In genomic region chr12:11812558-11813421, GRCh38 we compare ENCODE assay signal across 8 cellular contexts.
DNase-seq lines count a peak whose midpoint lies in the region; ATAC-seq and TF ChIP-seq lines count a peak whose summit lies in the region.

No MANE protein-coding gene starts in this region.

- H3K4me3 ChIP-seq in BLaER1 treated with 17β-estradiol and CSF1 and Interleukin-3, amounts not matched to agents 10 nM and 100 nM = peak overlapping the region; percentile 40 to 65 (median 52)

- peak overlapping the region; percentile 75 to 99 (median 95) for H3K4me2 ChIP-seq in BLaER1 treated with 17β-estradiol and CSF1 and Interleukin-3, amounts not matched to agents 10 nM and 100 nM

- TF ChIP-seq CTCF in RWPE1 (conservative IDR thresholded peaks at IDR 0.05; ENCODE audit: low read depth) = no peak
- no peak for TF ChIP-seq CTCF in endothelial cell (IDR thresholded peaks at IDR 0.05; ENCODE audit: unreplicated experiment)

- ATAC-seq in GM18907 (IDR thresholded peaks at IDR 0.05; ENCODE audit: unreplicated experiment) (peak; percentile 58), HG03342 (IDR thresholded peaks at IDR 0.05; ENCODE audit: unreplicated experiment) (peak; percentile 76), naive B cell (ENCODE audit: low read depth in 2 of 2) (peak; percentile 88)

- H3K27me3 ChIP-seq in BLaER1 treated with 17β-estradiol and CSF1 and Interleukin-3, amounts not matched to agents 10 nM and 100 nM = no peaks in the 10 kb centered on the region

- H3K9me3 Mint-ChIP-seq in endothelial cell (ENCODE audit: unreplicated experiment) (no peaks in the 10 kb centered on the region), naive B cell (no peaks in the 10 kb centered on the region)

- H3K4me1 Mint-ChIP-seq in endothelial cell (ENCODE audit: unreplicated experiment) = peaks cover 75% of the 10 kb centered on the region
- peaks cover 47 to 59% (median 49%) of the 10 kb centered on the region in 3 donors for H3K4me1 Mint-ChIP-seq in naive B cell

- H3K4me3 Mint-ChIP-seq in endothelial cell (ENCODE audit: unreplicated experiment) (peak overlapping the region; percentile 63), naive B cell (peak overlapping the region; percentile 62 to 90 (median 80))

- peaks cover 0 to 11% (median 0%) of the 10 kb centered on the region in 11 experiments; a peak in 4 of 22 replicates for H4K20me1 ChIP-seq in BLaER1 treated with 17β-estradiol and CSF1 and Interleukin-3, amounts not matched to agents 10 nM and 100 nM

- DNase-seq in RWPE1 (ENCODE audit: low spot score) (no peak), endothelial cell (ENCODE audit: low spot score) (peak; percentile 52), naive B cell (peak; percentile 41), cerebellum (ENCODE audit: low spot score) (no peak), KG1 (lab: John Stamatoyannopoulos, UW) (no peak)

- H3K9ac ChIP-seq in BLaER1 treated with 17β-estradiol and CSF1 and Interleukin-3, amounts not matched to agents 10 nM and 100 nM = peak overlapping the region; percentile 74 to 84 (median 81)

- POLR2A ChIA-PET in RWPE1 (lab: Yijun Ruan, JAX; ENCODE audit: low non-redundant PET) = no interaction called here

- no peaks in the 10 kb centered on the region; a peak in 1 of 22 replicates for H3K9me3 ChIP-seq in BLaER1 treated with 17β-estradiol and CSF1 and Interleukin-3, amounts not matched to agents 10 nM and 100 nM (replicated peaks in 1 of 11)

- H3K4me1 ChIP-seq in BLaER1 treated with 17β-estradiol and CSF1 and Interleukin-3, amounts not matched to agents 10 nM and 100 nM = peaks cover 55 to 95% (median 69%) of the 10 kb centered on the region in 10 experiments

- H3K27me3 Mint-ChIP-seq in endothelial cell (ENCODE audit: unreplicated experiment) = peaks cover 3% of the 10 kb centered on the region
- no peaks in the 10 kb centered on the region for H3K27me3 Mint-ChIP-seq in naive B cell

- peak overlapping the region; percentile 72 to 91 (median 87) for H3K27ac ChIP-seq in BLaER1 treated with 17β-estradiol and CSF1 and Interleukin-3, amounts not matched to agents 10 nM and 100 nM
- 0 out of 2 replicates have a peak overlapping the region, but pooled peaks have one; percentile 8 for H3K27ac ChIP-seq in RWPE1

- H3K36me3 Mint-ChIP-seq in endothelial cell (ENCODE audit: low read depth, unreplicated experiment) (peaks cover 14% of the 10 kb centered on the region), naive B cell (no peaks in the 10 kb centered on the region)

- CTCF ChIA-PET in RWPE1 (lab: Yijun Ruan, JAX) = no interaction called here

- H3K36me3 ChIP-seq in BLaER1 treated with 17β-estradiol and CSF1 and Interleukin-3, amounts not matched to agents 10 nM and 100 nM = peaks cover 0 to 59% (median 26%) of the 10 kb centered on the region in 11 experiments; a peak in 16 of 22 replicates

- H3K27ac Mint-ChIP-seq in endothelial cell (ENCODE audit: unreplicated experiment) (peak overlapping the region; percentile 97), naive B cell (peak overlapping the region; percentile 50 to 93 (median 84))

Comparison
In these comparisons a context has a peak if more than half of its experiments do, and no peak if none do; other contexts are left out.
1. DNase-seq: peak in endothelial cell (single experiment) and naive B cell (single experiment); none in RWPE1 (single experiment), cerebellum (single experiment) and KG1 (single experiment).
2. Peak in every context shown above with its lines, with median percentiles within 50 percentile points of each other: ATAC-seq.